16 cellular contexts compared by ENCODE assay signal in genomic region chr9:113588242-113588810, GRCh38.
A peak's percentile ranks its signal among the peaks of the same experiment; 100 is the strongest.
DNase-seq lines count a peak whose midpoint lies in the region; ATAC-seq and TF ChIP-seq lines count a peak whose summit lies in the region.
"Had no signal": no experiment of that assay in that cellular context is flagged by ENCODE, and none has a peak within 500 bp of the region (broad histone marks: within the 10 kb centered on the region; RNA-seq: fewer than 3 reads in every experiment).

No MANE protein-coding gene starts in this region.

- no peaks in the 10 kb centered on the region for H3K27me3 Mint-ChIP-seq in activated naive CD8-positive, alpha-beta T cell treated with anti-CD3 and anti-CD28 coated beads, Interleukin-2, amount 10 ng/mL, durations not matched to agents 7 days and 5 days
- H3K27me3 Mint-ChIP-seq in activated naive CD8-positive, alpha-beta T cell treated with anti-CD3 and anti-CD28 coated beads, Interleukin-2, amount 50 U/mL, for 24 hours = no peaks in the 10 kb centered on the region
- H3K27me3 Mint-ChIP-seq in natural killer cell (ENCODE audit: low read depth in 2 of 2) = no peaks in the 10 kb centered on the region
- H3K27me3 Mint-ChIP-seq: activated CD4-positive, alpha-beta T cell treated with anti-CD3 and anti-CD28 coated beads for 36 hours had no signal

- H3K4me3 ChIP-seq in thoracic aorta = no peak overlapping the region

- POLR2A ChIA-PET in activated naive CD8-positive, alpha-beta T cell treated with anti-CD3 and anti-CD28 coated beads, Interleukin-2, amount 10 ng/mL, durations not matched to agents 7 days and 5 days (lab: Charles Lee) = interaction anchor here (0.6 to 2.1 kb wide), 2 partner anchors 10 to 24 kb away, joined by 3 to 9 read pairs; no protein-coding TSS in a partner anchor

- peak overlapping the region; percentile 51 for H3K27ac Mint-ChIP-seq in activated naive CD8-positive, alpha-beta T cell treated with anti-CD3 and anti-CD28 coated beads, Interleukin-2, amount 10 ng/mL, durations not matched to agents 7 days and 5 days
- H3K27ac Mint-ChIP-seq in activated naive CD8-positive, alpha-beta T cell treated with anti-CD3 and anti-CD28 coated beads, Interleukin-2, amount 50 U/mL, for 24 hours = no peak overlapping the region
- peak overlapping the region; percentile 89 to 93 for H3K27ac Mint-ChIP-seq in natural killer cell
- H3K27ac Mint-ChIP-seq: activated CD4-positive, alpha-beta T cell treated with anti-CD3 and anti-CD28 coated beads for 36 hours had no signal

- peaks cover 29% of the 10 kb centered on the region for H3K36me3 Mint-ChIP-seq in activated naive CD8-positive, alpha-beta T cell treated with anti-CD3 and anti-CD28 coated beads, Interleukin-2, amount 10 ng/mL, durations not matched to agents 7 days and 5 days
- peaks cover 34% of the 10 kb centered on the region for H3K36me3 Mint-ChIP-seq in activated naive CD8-positive, alpha-beta T cell treated with anti-CD3 and anti-CD28 coated beads, Interleukin-2, amount 50 U/mL, for 24 hours (ENCODE audit: low read depth)
- no peaks in the 10 kb centered on the region for H3K36me3 Mint-ChIP-seq in natural killer cell

- H3K9me3 Mint-ChIP-seq in activated naive CD8-positive, alpha-beta T cell treated with anti-CD3 and anti-CD28 coated beads, Interleukin-2, amount 10 ng/mL, durations not matched to agents 7 days and 5 days = no peaks in the 10 kb centered on the region
- no peaks in the 10 kb centered on the region for H3K9me3 Mint-ChIP-seq in activated naive CD8-positive, alpha-beta T cell treated with anti-CD3 and anti-CD28 coated beads, Interleukin-2, amount 50 U/mL, for 24 hours
- H3K9me3 Mint-ChIP-seq in natural killer cell = no peaks in the 10 kb centered on the region
- H3K9me3 Mint-ChIP-seq: activated T-cell treated with anti-CD3 and anti-CD28 coated beads, Interleukin-2, amount 50 U/mL, for 4 hours had no signal

- H3K4me3 Mint-ChIP-seq in activated naive CD8-positive, alpha-beta T cell treated with anti-CD3 and anti-CD28 coated beads, Interleukin-2, amount 10 ng/mL, durations not matched to agents 7 days and 5 days = no peak overlapping the region
- H3K4me3 Mint-ChIP-seq in activated naive CD8-positive, alpha-beta T cell treated with anti-CD3 and anti-CD28 coated beads, Interleukin-2, amount 50 U/mL, for 24 hours = no peak overlapping the region
- H3K4me3 Mint-ChIP-seq in natural killer cell = peak overlapping the region; percentile 21
- H3K4me3 Mint-ChIP-seq: activated CD4-positive, alpha-beta T cell treated with anti-CD3 and anti-CD28 coated beads for 36 hours; activated T-cell treated with anti-CD3 and anti-CD28 coated beads, Interleukin-2, amount 50 U/mL, for 4 hours had no signal

- ATAC-seq in activated naive CD8-positive, alpha-beta T cell treated with anti-CD3 and anti-CD28 coated beads, Interleukin-2, amount 10 ng/mL, durations not matched to agents 7 days and 5 days (ENCODE audit: low read depth) = no peak
- ATAC-seq in activated naive CD8-positive, alpha-beta T cell treated with anti-CD3 and anti-CD28 coated beads, Interleukin-2, amount 50 U/mL, for 24 hours = no peak
- ATAC-seq in natural killer cell = no peak
- ATAC-seq in thoracic aorta (ENCODE audit: insufficient number of reproducible peaks, low FRiP score, low read depth) = no peak
- ATAC-seq in HG02678 (IDR thresholded peaks at IDR 0.05; ENCODE audit: unreplicated experiment) = no peak
- ATAC-seq: activated CD4-positive, alpha-beta T cell treated with anti-CD3 and anti-CD28 coated beads for 36 hours; activated T-cell treated with anti-CD3 and anti-CD28 coated beads, Interleukin-2, amount 50 U/mL, for 4 hours had no signal

- intact Hi-C loops in natural killer cell (cut with micrococcal nuclease) = no loop called here

- H3K27ac ChIP-seq in thoracic aorta = peak overlapping the region; percentile 37 to 79

- DNase-seq in activated naive CD8-positive, alpha-beta T cell treated with anti-CD3 and anti-CD28 coated beads, Interleukin-2, amount 10 ng/mL, durations not matched to agents 7 days and 5 days = no peak
- DNase-seq in activated naive CD8-positive, alpha-beta T cell treated with anti-CD3 and anti-CD28 coated beads, Interleukin-2, amount 50 U/mL, for 24 hours = no peak
- DNase-seq in dermis blood vessel endothelial cell (peak; percentile 87), natural killer cell (no peak), thoracic aorta (ENCODE audit: low spot score) (no peak), iPS-NIHi11 (ENCODE audit: low spot score) (no peak)
- no peak for DNase-seq in activated T-cell treated with anti-CD3 and anti-CD28 coated beads, Interleukin-2, amount 50 U/mL, for 48 hours
- DNase-seq: ACHN; Calu3; effector memory CD4-positive, alpha-beta T cell; NCI-H2081 treated with DMSO at 0.1 percent for 48 hours; NCI-H748 treated with DMSO at 0.1 percent for 48 hours; stimulated activated CD4-positive, alpha-beta T cell treated with anti-CD3 and anti-CD28 coated beads, Interleukin-2, amount 100 ng/mL, for 48 hours had no signal

- peaks cover 30 to 87% of the 10 kb centered on the region in 2 donors for H3K4me1 ChIP-seq in thoracic aorta (ENCODE audit: control insufficient read depth in 1 of 2, low read depth in 2 of 2)

- peaks cover 23% of the 10 kb centered on the region for H3K36me3 ChIP-seq in thoracic aorta

- no peaks in the 10 kb centered on the region for H3K27me3 ChIP-seq in thoracic aorta (replicated peaks; ENCODE audit: insufficient read depth)

- TF ChIP-seq CTCF in natural killer cell (IDR thresholded peaks at IDR 0.05) (no peak), thoracic aorta (IDR thresholded peaks at IDR 0.05) (no peak)

- H3K4me1 Mint-ChIP-seq in activated naive CD8-positive, alpha-beta T cell treated with anti-CD3 and anti-CD28 coated beads, Interleukin-2, amount 10 ng/mL, durations not matched to agents 7 days and 5 days = peaks cover 46% of the 10 kb centered on the region
- H3K4me1 Mint-ChIP-seq in activated naive CD8-positive, alpha-beta T cell treated with anti-CD3 and anti-CD28 coated beads, Interleukin-2, amount 50 U/mL, for 24 hours = peaks cover 70% of the 10 kb centered on the region
- H3K4me1 Mint-ChIP-seq in natural killer cell = peaks cover 73 to 91% of the 10 kb centered on the region in 2 donors

- no peaks in the 10 kb centered on the region for H3K9me3 ChIP-seq in thoracic aorta
